Comparison of ENCODE assay signal across 7 cellular contexts in the genomic region with DNA sequence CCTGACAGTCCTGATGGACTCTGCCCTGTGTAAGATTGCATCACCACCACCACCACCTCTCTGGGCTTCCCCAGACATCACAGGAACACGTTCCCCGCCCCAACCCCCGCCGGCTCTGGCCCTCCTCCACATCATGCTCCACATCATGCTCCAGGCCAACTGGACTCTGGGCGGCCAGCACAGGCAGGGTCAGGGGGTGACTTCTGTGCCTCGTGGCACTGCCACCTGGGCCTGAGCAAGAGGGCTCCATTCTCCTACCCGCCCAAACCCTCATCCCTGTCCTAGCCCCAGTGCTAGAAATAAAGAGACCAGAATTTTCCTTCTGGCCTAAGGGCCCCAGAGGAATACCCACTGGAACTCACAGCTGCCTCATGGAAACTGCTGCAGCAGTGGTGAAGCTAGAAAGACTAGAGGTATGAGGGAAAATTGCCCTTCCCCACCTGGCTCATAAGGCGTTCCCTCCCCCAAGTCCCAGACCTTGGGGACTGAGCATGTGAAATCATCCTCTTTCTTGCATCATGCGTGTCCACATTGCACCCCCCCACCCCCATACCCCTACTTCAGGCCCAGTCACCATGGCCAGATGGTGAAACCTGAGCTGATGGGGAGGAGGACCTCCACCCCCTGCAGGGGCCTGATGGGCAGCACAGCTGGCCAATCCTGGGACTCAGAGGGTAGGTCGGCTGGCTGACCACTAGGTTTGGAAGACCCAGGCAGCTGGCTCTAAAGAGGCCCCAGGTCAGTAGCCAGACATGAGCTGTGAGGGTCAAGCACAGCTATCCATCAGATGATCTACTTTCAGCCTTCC. TPM values are rescaled to one million over a fixed set of nuclear protein-coding genes. Genes with fewer than 3 reads are reported as not detected.
DNase-seq lines count a peak whose midpoint lies in the region; ATAC-seq lines count a peak whose summit lies in the region.

A gene with protein sequence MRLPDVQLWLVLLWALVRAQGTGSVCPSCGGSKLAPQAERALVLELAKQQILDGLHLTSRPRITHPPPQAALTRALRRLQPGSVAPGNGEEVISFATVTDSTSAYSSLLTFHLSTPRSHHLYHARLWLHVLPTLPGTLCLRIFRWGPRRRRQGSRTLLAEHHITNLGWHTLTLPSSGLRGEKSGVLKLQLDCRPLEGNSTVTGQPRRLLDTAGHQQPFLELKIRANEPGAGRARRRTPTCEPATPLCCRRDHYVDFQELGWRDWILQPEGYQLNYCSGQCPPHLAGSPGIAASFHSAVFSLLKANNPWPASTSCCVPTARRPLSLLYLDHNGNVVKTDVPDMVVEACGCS (plus strand): TSS at position 742 of the 808 bp plus-strand sequence. CDS start 230 bp downstream, outside the sequence.

- no peaks in the 10 kb centered on the region for H3K9me3 Mint-ChIP-seq in activated naive CD8-positive, alpha-beta T cell (ENCODE audit: low read depth)

- peak within 1 kb of the TSS; percentile 58 for H3K27ac Mint-ChIP-seq in activated naive CD8-positive, alpha-beta T cell

- no peaks in the 10 kb centered on the region for H3K27me3 Mint-ChIP-seq in activated naive CD8-positive, alpha-beta T cell

- H3K4me1 Mint-ChIP-seq in activated naive CD8-positive, alpha-beta T cell (ENCODE audit: low read depth) = peaks cover 22% of the 10 kb centered on the region

- ATAC-seq in HG02981 (IDR thresholded peaks at IDR 0.05; ENCODE audit: unreplicated experiment) = no peak
- no peak for ATAC-seq in GM19324 (IDR thresholded peaks at IDR 0.05; ENCODE audit: low FRiP score, unreplicated experiment)

- no peaks in the 10 kb centered on the region for H3K36me3 Mint-ChIP-seq in activated naive CD8-positive, alpha-beta T cell

- H3K4me3 Mint-ChIP-seq in activated naive CD8-positive, alpha-beta T cell = peak within 1 kb of the TSS; percentile 76

- DNase-seq in ELR (ENCODE audit: low read depth) = peak; percentile 56
- peak; percentile 69 for DNase-seq in MV-4-11 (lab: John Stamatoyannopoulos, UW)
- DNase-seq in mucosa of gallbladder (ENCODE audit: low spot score) = peak; percentile 73
- no peak for DNase-seq in germinal center (ENCODE audit: low spot score)

RNA-seq across cellular contexts. Expression of the gene that starts here (rescaled TPM):
- total RNA-seq in mucosa of gallbladder = 0.58 TPM

Comparison
In these comparisons a context has a peak if more than half of its experiments do, and no peak if none do; other contexts are left out.
1. Peak in DNase-seq in mucosa of gallbladder; RNA of the gene not detected or under 1 TPM.